ENCODE assay signal across 18 cellular contexts in genomic region chr10:114868801-114869200, GRCh38. TPM values are rescaled to one million over a fixed set of nuclear protein-coding genes. Genes with fewer than 3 reads are reported as not detected.
A peak's percentile ranks its signal among the peaks of the same experiment; 100 is the strongest.
DNase-seq lines count a peak whose midpoint lies in the region; ATAC-seq and TF ChIP-seq lines count a peak whose summit lies in the region.
"Had no signal": no experiment of that assay in that cellular context is flagged by ENCODE, and none has a peak within 500 bp of the region (broad histone marks: within the 10 kb centered on the region; RNA-seq: fewer than 3 reads in every experiment).

No MANE protein-coding gene starts in this region.

- TF ChIP-seq RAD21 in neural cell (conservative IDR thresholded peaks at IDR 0.05): no peak

- no peak for TF ChIP-seq CTCF in choroid plexus epithelial cell (conservative IDR thresholded peaks at IDR 0.05; ENCODE audit: low read depth, low read length)
- no peak for TF ChIP-seq CTCF in neural cell (IDR thresholded peaks at IDR 0.05; ENCODE audit: poor library complexity, severe bottlenecking)

- H2AFZ ChIP-seq in neural cell (ENCODE audit: low read depth, low read length): no peak overlapping the region

- H4K20me1 ChIP-seq in neural cell (ENCODE audit: insufficient read depth): no peaks in the 10 kb centered on the region

- peak overlapping the region; percentile 3 for H3K27ac ChIP-seq in neural cell (ENCODE audit: low read length)
- H3K27ac ChIP-seq: tibial nerve had no signal

- H3K4me3 ChIP-seq in choroid plexus epithelial cell (ENCODE audit: low read depth, low read length) (no peak overlapping the region), neural cell (ENCODE audit: low read length) (no peak overlapping the region)
- H3K4me3 ChIP-seq: mucosa of descending colon, tibial nerve had no signal

- no peaks in the 10 kb centered on the region for H3K27me3 ChIP-seq in neural cell (ENCODE audit: insufficient read depth, low read depth, low read length)
- H3K27me3 ChIP-seq: tibial nerve had no signal

- no peak overlapping the region for H3K4me2 ChIP-seq in neural cell (ENCODE audit: low read length)

- H3K36me3 ChIP-seq in neural cell (ENCODE audit: insufficient read depth, low read length): no peaks in the 10 kb centered on the region

- H3K9me2 ChIP-seq in neural cell (ENCODE audit: insufficient read depth, low read length): no peaks in the 10 kb centered on the region

- H3F3A ChIP-seq in neural cell (ENCODE audit: insufficient read depth, low read length, poor library complexity, severe bottlenecking): no peaks in the 10 kb centered on the region

- DNase-seq in GM04503 (ENCODE audit: low read depth) (peak; percentile 39), OCI-M1 (lab: John Stamatoyannopoulos, UW) (peak; percentile 13), choroid plexus epithelial cell (ENCODE audit: low read depth) (peak; percentile 75), NCI-H2196 treated with DMSO at 0.1 percent for 48 hours (lab: John Stamatoyannopoulos, UW; ENCODE audit: unreplicated experiment) (no peak), NK-92 (lab: John Stamatoyannopoulos, UW; ENCODE audit: unreplicated experiment) (no peak), NCI-H524 treated with DMSO at 0.1 percent for 48 hours (lab: John Stamatoyannopoulos, UW) (no peak)
- DNase-seq: CD8-positive, alpha-beta memory T cell; DND-41; hypothalamus; MM.1S; mucosa of descending colon; NCI-H2081 treated with DMSO at 0.1 percent for 48 hours; occipital lobe; SHP77 treated with DMSO at 0.1 percent for 48 hours; T-helper 9 cell had no signal

- TF ChIP-seq EP300 in neural cell (conservative IDR thresholded peaks at IDR 0.05; ENCODE audit: poor library complexity, severe bottlenecking): no peak

- H3K9me3 ChIP-seq in neural cell (ENCODE audit: low read length): no peaks in the 10 kb centered on the region
- H3K9me3 ChIP-seq: mucosa of descending colon, tibial nerve had no signal

- no peak for ATAC-seq in HG03039 (IDR thresholded peaks at IDR 0.05; ENCODE audit: unreplicated experiment)
- ATAC-seq: mucosa of descending colon had no signal

- H3K9ac ChIP-seq in neural cell (ENCODE audit: low read length): no peak overlapping the region

- H3K79me2 ChIP-seq in neural cell (replicated peaks; ENCODE audit: insufficient read depth, low read length): no peaks in the 10 kb centered on the region

TF ChIP-seq in neural cell, 6 proteins besides CTCF, POLR2A, EP300 and RAD21:
- TF ChIP-seq TAF1 (IDR thresholded peaks at IDR 0.05; ENCODE audit: low read depth) (no peak), SMC3 (conservative IDR thresholded peaks at IDR 0.05; ENCODE audit: poor library complexity) (no peak), POLR2AphosphoS5 (IDR thresholded peaks at IDR 0.05) (no peak), MXI1 (conservative IDR thresholded peaks at IDR 0.05; ENCODE audit: poor library complexity, severe bottlenecking) (no peak), EZH2 (IDR thresholded peaks at IDR 0.05; ENCODE audit: borderline replicate concordance, insufficient read depth, low read length, poor library complexity, severe bottlenecking) (no peak)
- TF ChIP-seq, protein P1, sequence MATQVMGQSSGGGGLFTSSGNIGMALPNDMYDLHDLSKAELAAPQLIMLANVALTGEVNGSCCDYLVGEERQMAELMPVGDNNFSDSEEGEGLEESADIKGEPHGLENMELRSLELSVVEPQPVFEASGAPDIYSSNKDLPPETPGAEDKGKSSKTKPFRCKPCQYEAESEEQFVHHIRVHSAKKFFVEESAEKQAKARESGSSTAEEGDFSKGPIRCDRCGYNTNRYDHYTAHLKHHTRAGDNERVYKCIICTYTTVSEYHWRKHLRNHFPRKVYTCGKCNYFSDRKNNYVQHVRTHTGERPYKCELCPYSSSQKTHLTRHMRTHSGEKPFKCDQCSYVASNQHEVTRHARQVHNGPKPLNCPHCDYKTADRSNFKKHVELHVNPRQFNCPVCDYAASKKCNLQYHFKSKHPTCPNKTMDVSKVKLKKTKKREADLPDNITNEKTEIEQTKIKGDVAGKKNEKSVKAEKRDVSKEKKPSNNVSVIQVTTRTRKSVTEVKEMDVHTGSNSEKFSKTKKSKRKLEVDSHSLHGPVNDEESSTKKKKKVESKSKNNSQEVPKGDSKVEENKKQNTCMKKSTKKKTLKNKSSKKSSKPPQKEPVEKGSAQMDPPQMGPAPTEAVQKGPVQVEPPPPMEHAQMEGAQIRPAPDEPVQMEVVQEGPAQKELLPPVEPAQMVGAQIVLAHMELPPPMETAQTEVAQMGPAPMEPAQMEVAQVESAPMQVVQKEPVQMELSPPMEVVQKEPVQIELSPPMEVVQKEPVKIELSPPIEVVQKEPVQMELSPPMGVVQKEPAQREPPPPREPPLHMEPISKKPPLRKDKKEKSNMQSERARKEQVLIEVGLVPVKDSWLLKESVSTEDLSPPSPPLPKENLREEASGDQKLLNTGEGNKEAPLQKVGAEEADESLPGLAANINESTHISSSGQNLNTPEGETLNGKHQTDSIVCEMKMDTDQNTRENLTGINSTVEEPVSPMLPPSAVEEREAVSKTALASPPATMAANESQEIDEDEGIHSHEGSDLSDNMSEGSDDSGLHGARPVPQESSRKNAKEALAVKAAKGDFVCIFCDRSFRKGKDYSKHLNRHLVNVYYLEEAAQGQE (IDR thresholded peaks at IDR 0.05; ENCODE audit: borderline replicate concordance): no peak
TF ChIP-seq in neural cell: peak in this region for 0.

RNA-seq across cellular contexts. Expression of gene FHIP2A, which starts 47.2 kb away (rescaled TPM):
- polyA plus RNA-seq in neural cell: 28.0 and 30.7 TPM in 2 replicates
- polyA minus RNA-seq in neural cell: 55.5 and 63.6 TPM in 2 replicates

Comparison
In these comparisons a context has a peak if more than half of its experiments do, and no peak if none do; other contexts are left out.
1. DNase-seq: peak in GM04503 (single experiment), OCI-M1 (single experiment) and choroid plexus epithelial cell (single experiment); none in NCI-H2196 treated with DMSO at 0.1 percent for 48 hours (single experiment), NK-92 (single experiment) and NCI-H524 treated with DMSO at 0.1 percent for 48 hours (single experiment).